In the genomic region with DNA sequence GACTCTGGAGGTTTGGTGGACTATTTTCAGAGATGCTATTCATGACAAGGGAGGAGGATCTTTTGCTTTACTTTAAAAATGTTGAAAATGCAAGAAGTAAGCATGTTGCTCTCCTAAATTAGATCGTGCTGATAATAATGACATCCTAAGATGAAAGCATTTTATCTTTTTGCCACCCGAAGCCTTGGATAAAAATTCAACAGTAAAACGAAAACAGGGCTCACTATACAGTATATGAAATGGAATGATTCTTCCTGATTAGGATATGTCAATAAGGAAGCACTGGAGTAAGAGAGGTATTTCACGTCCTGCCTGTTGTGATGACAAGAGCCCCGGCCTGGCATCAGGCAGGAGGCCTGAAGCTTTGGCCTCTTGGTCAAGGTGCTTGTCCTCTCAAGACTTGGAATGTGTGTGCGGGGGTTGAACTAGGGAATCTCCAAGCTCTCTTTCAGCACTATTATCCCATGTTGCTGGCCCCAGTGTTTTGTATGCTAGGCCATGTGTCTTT, we compare ENCODE assay signal across 22 cellular contexts.
"Had no signal": no experiment of that assay in that cellular context is flagged by ENCODE, and none has a peak within 500 bp of the region (broad histone marks: within the 10 kb centered on the region; RNA-seq: fewer than 3 reads in every experiment).

No MANE protein-coding gene starts in this region.

- H3K27me3 ChIP-seq: ascending aorta, body of pancreas had no signal

- H3K27ac Mint-ChIP-seq: activated CD8-positive, alpha-beta T cell treated with anti-CD3 and anti-CD28 coated beads for 36 hours; activated naive CD4-positive, alpha-beta T cell treated with anti-CD3 and anti-CD28 coated beads, Interleukin-2, amount 50 U/mL, for 72 hours; activated naive CD8-positive, alpha-beta T cell treated with anti-CD3 and anti-CD28 coated beads, Interleukin-2, amount 50 U/mL, for 24 hours had no signal

- H3K36me3 ChIP-seq: ascending aorta had no signal

- H3K4me3 Mint-ChIP-seq: activated CD8-positive, alpha-beta T cell treated with anti-CD3 and anti-CD28 coated beads for 36 hours; activated naive CD8-positive, alpha-beta T cell treated with anti-CD3 and anti-CD28 coated beads, Interleukin-2, amount 50 U/mL, for 24 hours; activated T-cell treated with anti-CD3 and anti-CD28 coated beads, Interleukin-2, amount 50 U/mL, for 4 hours had no signal

- ATAC-seq: activated CD4-positive, CD25-positive, alpha-beta regulatory T cell treated with anti-CD3 and anti-CD28 coated beads, Interleukin-2, amount 50 U/mL, for 24 hours; activated CD8-positive, alpha-beta T cell treated with anti-CD3 and anti-CD28 coated beads for 36 hours; activated naive CD4-positive, alpha-beta T cell treated with anti-CD3 and anti-CD28 coated beads, Interleukin-2, amount 50 U/mL, for 72 hours; activated naive CD8-positive, alpha-beta T cell treated with anti-CD3 and anti-CD28 coated beads, Interleukin-2, amount 50 U/mL, for 24 hours; activated T-cell treated with anti-CD3 and anti-CD28 coated beads, Interleukin-2, amount 50 U/mL, for 4 hours; body of pancreas had no signal

- H3K9me3 ChIP-seq: ascending aorta, body of pancreas had no signal

- DNase-seq: activated CD4-positive, alpha-beta T cell treated with anti-CD3 and anti-CD28 coated beads for 4 hours; activated CD8-positive, alpha-beta T cell treated with anti-CD3 and anti-CD28 coated beads for 36 hours; activated effector memory CD4-positive, alpha-beta T cell treated with anti-CD3 and anti-CD28 coated beads, Interleukin-2, amount 50 U/mL, for 16 hours; activated naive CD4-positive, alpha-beta T cell treated with Interleukin-2 at 50 U/mL for 16 hours; activated naive CD8-positive, alpha-beta T cell treated with anti-CD3 and anti-CD28 coated beads, Interleukin-2, amount 50 U/mL, for 24 hours; activated T-cell treated with anti-CD3 and anti-CD28 coated beads, Interleukin-2, amount 50 U/mL, for 4 hours; amniotic stem cell; body of pancreas; central memory CD4-positive, alpha-beta T cell; KBM-7; NCI-H1092; NCI-H1417; NCI-H1930; NCI-H2171 treated with DMSO at 0.1 percent for 48 hours; NCI-H226; NCI-H69; SIG-M5; SW 1271 had no signal

- H3K9me3 Mint-ChIP-seq: activated CD8-positive, alpha-beta T cell treated with anti-CD3 and anti-CD28 coated beads for 36 hours; activated naive CD8-positive, alpha-beta T cell treated with anti-CD3 and anti-CD28 coated beads, Interleukin-2, amount 50 U/mL, for 24 hours; activated T-cell treated with anti-CD3 and anti-CD28 coated beads, Interleukin-2, amount 50 U/mL, for 4 hours had no signal

- H3K4me3 ChIP-seq: ascending aorta, body of pancreas, SK-N-MC had no signal

- H3K4me1 ChIP-seq: ascending aorta, body of pancreas had no signal

- H3K4me1 Mint-ChIP-seq: activated naive CD8-positive, alpha-beta T cell treated with anti-CD3 and anti-CD28 coated beads, Interleukin-2, amount 50 U/mL, for 24 hours had no signal

- H3K27ac ChIP-seq: ascending aorta, body of pancreas, SK-N-MC had no signal
